ENCODE assay signal across 9 cellular contexts in genomic region chr2:217402622-217403383, GRCh38.
DNase-seq lines count a peak whose midpoint lies in the region; ATAC-seq and TF ChIP-seq lines count a peak whose summit lies in the region.
"Had no signal": no experiment of that assay in that cellular context is flagged by ENCODE, and none has a peak within 500 bp of the region (broad histone marks: within the 10 kb centered on the region; RNA-seq: fewer than 3 reads in every experiment).

No MANE protein-coding gene starts in this region.

- no peaks in the 10 kb centered on the region for H3K36me3 ChIP-seq in prostate gland

- no peaks in the 10 kb centered on the region for H3K9me3 ChIP-seq in prostate gland

- ATAC-seq in esophagus mucosa (peak; percentile 60), GM18502 (IDR thresholded peaks at IDR 0.05; ENCODE audit: poor library complexity, unreplicated experiment) (no peak), HG02678 (IDR thresholded peaks at IDR 0.05; ENCODE audit: unreplicated experiment) (no peak)

- TF ChIP-seq POLR2A in prostate gland (IDR thresholded peaks at IDR 0.05), result no peak

- WGBS in prostate gland, result 4% methylated on average over 7 of the region's 7 CpGs

- intact Hi-C loops in prostate gland (cut with DNase I), result no loop called here

- no peak overlapping the region for H3K4me3 ChIP-seq in prostate gland

- TF ChIP-seq CTCF in prostate gland (IDR thresholded peaks at IDR 0.05), result no peak

- H3K27ac ChIP-seq in prostate gland, result peak overlapping the region in 1 of 2 donors; percentile 48

- no peaks in the 10 kb centered on the region for H3K27me3 ChIP-seq in prostate gland (replicated peaks; ENCODE audit: insufficient read depth)

- DNase-seq in Daoy (ENCODE audit: low read depth), result peak; percentile 48
- DNase-seq in NCI-H510A (lab: John Stamatoyannopoulos, UW), result peak; percentile 6
- DNase-seq in prostate gland (ENCODE audit: low spot score), result peak; percentile 68
- DNase-seq in kidney glomerular epithelial cell (lab: John Stamatoyannopoulos, UW), result no peak
- no peak for DNase-seq in NCI-H774 (lab: John Stamatoyannopoulos, UW)
- DNase-seq: HCEC 1CT had no signal

- H3K4me1 ChIP-seq in prostate gland (replicated peaks), result no peaks in the 10 kb centered on the region

Comparison
In these comparisons a context has a peak if more than half of its experiments do, and no peak if none do; other contexts are left out.
1. DNase-seq: peak in Daoy (single experiment), NCI-H510A (single experiment) and prostate gland (single experiment); none in kidney glomerular epithelial cell (single experiment) and NCI-H774 (single experiment).